ENCODE assay signal across 22 cellular contexts in genomic region chr1:14780271-14780670, GRCh38.
DNase-seq lines count a peak whose midpoint lies in the region; ATAC-seq and TF ChIP-seq lines count a peak whose summit lies in the region.
"Had no signal": no experiment of that assay in that cellular context is flagged by ENCODE, and none has a peak within 500 bp of the region (broad histone marks: within the 10 kb centered on the region; RNA-seq: fewer than 3 reads in every experiment).

No MANE protein-coding gene starts in this region.

- no peak overlapping the region for H3K4me3 ChIP-seq in BLaER1 treated with 17β-estradiol and CSF1 and Interleukin-3, amounts not matched to agents 10 nM and 100 nM
- H3K4me3 ChIP-seq in thyroid gland (replicated peaks in 1 of 3), result no peak overlapping the region
- H3K4me3 ChIP-seq: body of pancreas, prostate gland, thoracic aorta had no signal

- intact Hi-C loops in thyroid gland (cut with DNase I), result no loop called here

- H3K9me3 Mint-ChIP-seq in nephron progenitor cell, result no peaks in the 10 kb centered on the region
- H3K9me3 Mint-ChIP-seq: activated CD4-positive, alpha-beta T cell treated with anti-CD3 and anti-CD28 coated beads, Interleukin-2, amount 10 ng/mL, durations not matched to agents 24 days and 14 days; endodermal cell; natural killer cell; stimulated activated effector memory CD8-positive, alpha-beta T cell treated with anti-CD3 and anti-CD28 coated beads, Interleukin-12 subunit alpha, Interleukin-12 subunit beta, amount 100 ng/mL, for 72 hours had no signal

- no peaks in the 10 kb centered on the region for H3K36me3 ChIP-seq in BLaER1 treated with 17β-estradiol and CSF1 and Interleukin-3, amounts not matched to agents 10 nM and 100 nM
- no peaks in the 10 kb centered on the region for H3K36me3 ChIP-seq in thyroid gland
- H3K36me3 ChIP-seq: prostate gland, thoracic aorta had no signal

- peak overlapping the region in 6 of 11 experiments; percentile 22 to 79 (median 62); a peak in 8 of 22 replicates for H3K4me2 ChIP-seq in BLaER1 treated with 17β-estradiol and CSF1 and Interleukin-3, amounts not matched to agents 10 nM and 100 nM

- peaks cover 42% of the 10 kb centered on the region for H3K4me1 Mint-ChIP-seq in nephron progenitor cell
- H3K4me1 Mint-ChIP-seq: stimulated activated effector memory CD8-positive, alpha-beta T cell treated with anti-CD3 and anti-CD28 coated beads, Interleukin-12 subunit alpha, Interleukin-12 subunit beta, amount 100 ng/mL, for 72 hours had no signal

- H4K20me1 ChIP-seq in BLaER1 treated with 17β-estradiol and CSF1 and Interleukin-3, amounts not matched to agents 10 nM and 100 nM, result no peaks in the 10 kb centered on the region

- H3K27ac Mint-ChIP-seq in nephron progenitor cell, result peak overlapping the region; percentile 3
- H3K27ac Mint-ChIP-seq: activated CD4-positive, alpha-beta T cell treated with anti-CD3 and anti-CD28 coated beads, Interleukin-2, amount 10 ng/mL, durations not matched to agents 24 days and 14 days; endodermal cell; natural killer cell; stimulated activated effector memory CD8-positive, alpha-beta T cell treated with anti-CD3 and anti-CD28 coated beads, Interleukin-12 subunit alpha, Interleukin-12 subunit beta, amount 100 ng/mL, for 72 hours had no signal

- H3K27ac ChIP-seq in BLaER1 treated with 17β-estradiol and CSF1 and Interleukin-3, amounts not matched to agents 10 nM and 100 nM, result 0 out of 22 replicates have a peak overlapping the region, but pooled peaks of 2 of the 11 experiments have one; percentile 15 to 30
- H3K27ac ChIP-seq in thyroid gland (no peak overlapping the region), foreskin keratinocyte (no peak overlapping the region)
- H3K27ac ChIP-seq: prostate gland, thoracic aorta had no signal

- H3K27me3 Mint-ChIP-seq in nephron progenitor cell (ENCODE audit: low read depth, poor library complexity), result peaks cover 5% of the 10 kb centered on the region
- H3K27me3 Mint-ChIP-seq: activated CD4-positive, alpha-beta T cell treated with anti-CD3 and anti-CD28 coated beads, Interleukin-2, amount 10 ng/mL, durations not matched to agents 24 days and 14 days had no signal

- peaks cover 18 to 67% (median 55%) of the 10 kb centered on the region in 10 experiments for H3K4me1 ChIP-seq in BLaER1 treated with 17β-estradiol and CSF1 and Interleukin-3, amounts not matched to agents 10 nM and 100 nM
- H3K4me1 ChIP-seq in thyroid gland (no peaks in the 10 kb centered on the region), foreskin keratinocyte (no peaks in the 10 kb centered on the region)
- H3K4me1 ChIP-seq: prostate gland had no signal

- no peak for ATAC-seq in foreskin keratinocyte
- ATAC-seq: body of pancreas; HCT116; natural killer cell; Right ventricle myocardium inferior; stimulated activated effector memory CD8-positive, alpha-beta T cell treated with anti-CD3 and anti-CD28 coated beads, Interleukin-12 subunit alpha, Interleukin-12 subunit beta, amount 100 ng/mL, for 72 hours had no signal

- H3K27me3 ChIP-seq in BLaER1 treated with 17β-estradiol and CSF1 and Interleukin-3, amounts not matched to agents 10 nM and 100 nM, result no peaks in the 10 kb centered on the region
- H3K27me3 ChIP-seq in thyroid gland (no peaks in the 10 kb centered on the region), foreskin keratinocyte (no peaks in the 10 kb centered on the region)
- H3K27me3 ChIP-seq: body of pancreas had no signal

- peaks cover 0 to 17% (median 6%) of the 10 kb centered on the region in 11 experiments; a peak in 11 of 22 replicates for H3K9me3 ChIP-seq in BLaER1 treated with 17β-estradiol and CSF1 and Interleukin-3, amounts not matched to agents 10 nM and 100 nM (replicated peaks in 1 of 11)
- H3K9me3 ChIP-seq in thyroid gland, result no peaks in the 10 kb centered on the region
- H3K9me3 ChIP-seq: body of pancreas, prostate gland, thoracic aorta had no signal

- DNase-seq in MV-4-11 (lab: John Stamatoyannopoulos, UW) (peak; percentile 98), amniotic epithelial cell (ENCODE audit: low read depth) (peak; percentile 12), nephron progenitor cell (no peak), thyroid gland (no peak), DMS53 treated with DMSO at 0.1 percent for 48 hours (lab: John Stamatoyannopoulos, UW; ENCODE audit: unreplicated experiment) (no peak), NCI-H1092 treated with DMSO at 0.1 percent for 48 hours (lab: John Stamatoyannopoulos, UW) (no peak), foreskin keratinocyte (no peak)
- DNase-seq: activated CD4-positive, alpha-beta T cell treated with anti-CD3 and anti-CD28 coated beads, Interleukin-2, amount 10 ng/mL, durations not matched to agents 24 days and 14 days; activated effector memory CD4-positive, alpha-beta T cell treated with Interleukin-2 at 50 U/mL for 16 hours; body of pancreas; DMS79 treated with DMSO at 0.1 percent for 48 hours; endodermal cell; natural killer cell; NCI-H1417; NCI-H524 treated with DMSO at 0.1 percent for 48 hours; T-helper 1 cell had no signal

- no peak overlapping the region for H3K4me3 Mint-ChIP-seq in nephron progenitor cell
- H3K4me3 Mint-ChIP-seq: activated CD4-positive, alpha-beta T cell treated with anti-CD3 and anti-CD28 coated beads, Interleukin-2, amount 10 ng/mL, durations not matched to agents 24 days and 14 days; endodermal cell; natural killer cell; stimulated activated effector memory CD8-positive, alpha-beta T cell treated with anti-CD3 and anti-CD28 coated beads, Interleukin-12 subunit alpha, Interleukin-12 subunit beta, amount 100 ng/mL, for 72 hours had no signal

- 79 to 89% methylated on average over 2 of the region's 2 CpGs for WGBS in thyroid gland, 2 donors

- peaks cover 13% of the 10 kb centered on the region for H3K36me3 Mint-ChIP-seq in nephron progenitor cell (ENCODE audit: low read depth)
- H3K36me3 Mint-ChIP-seq: natural killer cell; stimulated activated effector memory CD8-positive, alpha-beta T cell treated with anti-CD3 and anti-CD28 coated beads, Interleukin-12 subunit alpha, Interleukin-12 subunit beta, amount 100 ng/mL, for 72 hours had no signal

- TF ChIP-seq CTCF in nephron progenitor cell (IDR thresholded peaks at IDR 0.05) (no peak), thyroid gland (IDR thresholded peaks at IDR 0.05) (no peak), foreskin keratinocyte (conservative IDR thresholded peaks at IDR 0.05) (no peak)

- TF ChIP-seq POLR2A in thyroid gland (IDR thresholded peaks at IDR 0.05), result no peak

- no peak overlapping the region for H3K9ac ChIP-seq in BLaER1 treated with 17β-estradiol and CSF1 and Interleukin-3, amounts not matched to agents 10 nM and 100 nM

Comparison
In these comparisons a context has a peak if more than half of its experiments do, and no peak if none do; other contexts are left out.
1. DNase-seq: peak in MV-4-11 (single experiment) and amniotic epithelial cell (single experiment); none in nephron progenitor cell (single experiment), thyroid gland (0 of 2), DMS53 treated with DMSO at 0.1 percent for 48 hours (single experiment), NCI-H1092 treated with DMSO at 0.1 percent for 48 hours (single experiment) and foreskin keratinocyte (0 of 2).